In genomic region chr17:47694818-47695663, GRCh38 we compare ENCODE assay signal across 1 cellular context.
TF ChIP-seq lines count a peak whose summit lies in the region.

No MANE protein-coding gene starts in this region.

TF ChIP-seq in GM12878, 131 proteins besides CTCF, POLR2A, EP300 and RAD21 (continued from another document):
- TF ChIP-seq HSF1 (IDR thresholded peaks at IDR 0.05; ENCODE audit: low read depth, low read length): no peak
